Comparison of ENCODE assay signal across 8 cellular contexts in genomic region chr3:179260949-179261765, GRCh38. TPM values are rescaled to one million over a fixed set of nuclear protein-coding genes. Genes with fewer than 3 reads are reported as not detected.
DNase-seq lines count a peak whose midpoint lies in the region; ATAC-seq lines count a peak whose summit lies in the region.

No MANE protein-coding gene starts in this region.

- peaks cover 2% of the 10 kb centered on the region for H3K36me3 Mint-ChIP-seq in activated CD4-positive, alpha-beta T cell treated with anti-CD3 and anti-CD28 coated beads for 36 hours (ENCODE audit: low read depth)

- H3K27me3 Mint-ChIP-seq in activated CD4-positive, alpha-beta T cell treated with anti-CD3 and anti-CD28 coated beads for 36 hours: no peaks in the 10 kb centered on the region

- CTCF ChIA-PET in activated CD4-positive, alpha-beta T cell treated with anti-CD3 and anti-CD28 coated beads for 36 hours (lab: Charles Lee): interaction anchor here (1.4 to 1.8 kb wide), 4 partner anchors 11 to 246 kb away, joined by 3 to 4 read pairs (median 4); no protein-coding TSS in a partner anchor

- H3K27ac Mint-ChIP-seq in activated CD4-positive, alpha-beta T cell treated with anti-CD3 and anti-CD28 coated beads for 36 hours: no peak overlapping the region

- POLR2A ChIA-PET in activated CD4-positive, alpha-beta T cell treated with anti-CD3 and anti-CD28 coated beads for 36 hours (lab: Charles Lee): no interaction called here

- intact Hi-C loops in activated CD4-positive, alpha-beta T cell treated with anti-CD3 and anti-CD28 coated beads for 36 hours (cut with DNase I, micrococcal nuclease): loop anchor here (1.0 to 5.0 kb wide), 3 partner anchors 56 to 113 kb away; partner anchors contain the start of gene PIK3CA (in 2 of the 2)

- peak overlapping the region; percentile 19 for H3K27ac ChIP-seq in cingulate gyrus (ENCODE audit: low read depth, low read length)

- ATAC-seq in HG02678 (IDR thresholded peaks at IDR 0.05; ENCODE audit: unreplicated experiment) (peak; percentile 95), left lobe of liver (peak; percentile 100)
- ATAC-seq in activated CD4-positive, alpha-beta T cell treated with anti-CD3 and anti-CD28 coated beads for 36 hours: peak; percentile 93

- peaks cover 10% of the 10 kb centered on the region for H3K4me1 Mint-ChIP-seq in activated CD4-positive, alpha-beta T cell treated with anti-CD3 and anti-CD28 coated beads for 36 hours

- DNase-seq in NCI-H1694 treated with DMSO at 0.1 percent for 48 hours (lab: John Stamatoyannopoulos, UW) (peak; percentile 35), NCI-H1694 (lab: John Stamatoyannopoulos, UW) (no peak), NCI-H1930 (lab: John Stamatoyannopoulos, UW) (peak; percentile 31 to 65), left lobe of liver (ENCODE audit: low spot score) (peak; percentile 85)
- DNase-seq in activated CD4-positive, alpha-beta T cell treated with anti-CD3 and anti-CD28 coated beads for 36 hours: peak; percentile 80
- DNase-seq in stimulated activated CD4-positive, alpha-beta T cell treated with anti-CD3 and anti-CD28 coated beads, Interleukin-2, amount 100 ng/mL, for 4 hours (ENCODE audit: low read depth): peak; percentile 42

- H3K9me3 Mint-ChIP-seq in activated CD4-positive, alpha-beta T cell treated with anti-CD3 and anti-CD28 coated beads for 36 hours (ENCODE audit: low read depth): peaks cover 11% of the 10 kb centered on the region

- H3K4me3 Mint-ChIP-seq in activated CD4-positive, alpha-beta T cell treated with anti-CD3 and anti-CD28 coated beads for 36 hours: peak overlapping the region; percentile 64

RNA-seq across cellular contexts. Expression of gene KCNMB3, which starts 10.2 kb away (rescaled TPM):
- under 1 TPM; 0.23 to 0.33 TPM for total RNA-seq in activated CD4-positive, alpha-beta T cell treated with anti-CD3 and anti-CD28 coated beads for 36 hours
- total RNA-seq in left lobe of liver: 1.7 TPM
